19 cellular contexts compared by ENCODE assay signal in genomic region chr2:54770676-54771075, GRCh38. TPM values are rescaled to one million over a fixed set of nuclear protein-coding genes. Genes with fewer than 3 reads are reported as not detected.
DNase-seq lines count a peak whose midpoint lies in the region; ATAC-seq, FAIRE-seq and TF ChIP-seq lines count a peak whose summit lies in the region.
"Had no signal": no experiment of that assay in that cellular context is flagged by ENCODE, and none has a peak within 500 bp of the region (broad histone marks: within the 10 kb centered on the region; RNA-seq: fewer than 3 reads in every experiment).

No MANE protein-coding gene starts in this region.

- H3K9me3 ChIP-seq in Karpas-422 (ENCODE audit: low read length), result peaks cover 12% of the 10 kb centered on the region
- H3K9me3 ChIP-seq in smooth muscle cell (replicated peaks; ENCODE audit: low read depth), result no peaks in the 10 kb centered on the region
- H3K9me3 ChIP-seq: BE2C had no signal

- no peak overlapping the region for H3K4me3 Mint-ChIP-seq in activated T-cell treated with anti-CD3 and anti-CD28 coated beads, Interleukin-2, amount 50 U/mL, for 24 hours
- H3K4me3 Mint-ChIP-seq: CD4-positive, CD25-positive, alpha-beta regulatory T cell had no signal

- no peak overlapping the region for H2AFZ ChIP-seq in Karpas-422 (ENCODE audit: low read length)
- H2AFZ ChIP-seq in smooth muscle cell (ENCODE audit: low read depth), result no peak overlapping the region
- H2AFZ ChIP-seq: PC-9 had no signal

- H3K27ac ChIP-seq in Karpas-422 (ENCODE audit: low read length), result peak overlapping the region; percentile 94; the same call in 1 of the 2 replicates
- peak overlapping the region; percentile 62 for H3K27ac ChIP-seq in smooth muscle cell (ENCODE audit: low read depth)
- H3K27ac ChIP-seq: PC-9 had no signal

- no peak for ATAC-seq in GM18517 (IDR thresholded peaks at IDR 0.05; ENCODE audit: unreplicated experiment)

- H3K27me3 Mint-ChIP-seq in activated T-cell treated with anti-CD3 and anti-CD28 coated beads, Interleukin-2, amount 50 U/mL, for 24 hours, result no peaks in the 10 kb centered on the region

- H3K4me1 ChIP-seq in Karpas-422 (ENCODE audit: low read length), result peaks cover 46% of the 10 kb centered on the region
- no peaks in the 10 kb centered on the region for H3K4me1 ChIP-seq in smooth muscle cell (ENCODE audit: low read depth)
- H3K4me1 ChIP-seq: Caco-2 had no signal

- no peak overlapping the region for H3K4me3 ChIP-seq in Karpas-422 (ENCODE audit: low read length)
- no peak overlapping the region for H3K4me3 ChIP-seq in bronchial epithelial cell (ENCODE audit: low read depth, low read length)
- H3K4me3 ChIP-seq in smooth muscle cell, result no peak overlapping the region
- H3K4me3 ChIP-seq: PC-9 had no signal

- H3K36me3 Mint-ChIP-seq in activated T-cell treated with anti-CD3 and anti-CD28 coated beads, Interleukin-2, amount 50 U/mL, for 24 hours (ENCODE audit: low read depth), result no peaks in the 10 kb centered on the region

- H3K79me2 ChIP-seq in Karpas-422 (ENCODE audit: low read length), result peaks cover 94% of the 10 kb centered on the region
- H3K79me2 ChIP-seq in smooth muscle cell (ENCODE audit: low read depth), result no peaks in the 10 kb centered on the region

- H4K20me1 ChIP-seq in Karpas-422 (ENCODE audit: insufficient read depth, low read depth, low read length) (no peaks in the 10 kb centered on the region), smooth muscle cell (ENCODE audit: low read depth) (no peaks in the 10 kb centered on the region)

- peaks cover 18% of the 10 kb centered on the region for H3K4me1 Mint-ChIP-seq in activated T-cell treated with anti-CD3 and anti-CD28 coated beads, Interleukin-2, amount 50 U/mL, for 24 hours (ENCODE audit: low read depth)

- TF ChIP-seq CTCF in bronchial epithelial cell (IDR thresholded peaks at IDR 0.05; ENCODE audit: insufficient read depth, low read length, severe bottlenecking) (no peak), smooth muscle cell (IDR thresholded peaks at IDR 0.05; ENCODE audit: borderline replicate concordance, insufficient read depth, poor library complexity, severe bottlenecking) (no peak)

- H3K27me3 ChIP-seq in Karpas-422 (ENCODE audit: low read length) (no peaks in the 10 kb centered on the region), bronchial epithelial cell (ENCODE audit: control insufficient read depth, insufficient read depth, low read length) (no peaks in the 10 kb centered on the region), smooth muscle cell (ENCODE audit: low read depth) (no peaks in the 10 kb centered on the region)
- H3K27me3 ChIP-seq: BE2C had no signal

- H3K4me2 ChIP-seq in Karpas-422 (ENCODE audit: low read depth, low read length, poor library complexity, severe bottlenecking), result no peak overlapping the region
- no peak overlapping the region for H3K4me2 ChIP-seq in smooth muscle cell
- H3K4me2 ChIP-seq: PC-9 had no signal

- no peak for FAIRE-seq in bronchial epithelial cell (lab: Jason Lieb, UNC)
- FAIRE-seq: A204.1, GM12891, GM18507 had no signal

- WGBS in smooth muscle cell (ENCODE audit: low lambda C conversion rate), result 95% methylated on average over 3 of the region's 3 CpGs

- no peak overlapping the region for H3K9ac ChIP-seq in Karpas-422 (ENCODE audit: low read length)
- H3K9ac ChIP-seq in smooth muscle cell (ENCODE audit: low read depth), result peak overlapping the region; percentile 13

- no peaks in the 10 kb centered on the region for H3K9me2 ChIP-seq in Karpas-422 (replicated peaks; ENCODE audit: insufficient read depth, low read length)

- H3F3A ChIP-seq in smooth muscle cell (ENCODE audit: low read depth), result no peaks in the 10 kb centered on the region

- peaks cover 52% of the 10 kb centered on the region for H3K36me3 ChIP-seq in Karpas-422 (ENCODE audit: insufficient read depth, low read length)
- no peaks in the 10 kb centered on the region for H3K36me3 ChIP-seq in bronchial epithelial cell (ENCODE audit: control insufficient read depth, insufficient read depth, low read length)
- no peaks in the 10 kb centered on the region for H3K36me3 ChIP-seq in smooth muscle cell (ENCODE audit: low read depth)
- H3K36me3 ChIP-seq: BE2C had no signal

- no peaks in the 10 kb centered on the region for H3K9me3 Mint-ChIP-seq in activated T-cell treated with anti-CD3 and anti-CD28 coated beads, Interleukin-2, amount 50 U/mL, for 24 hours

- H3K27ac Mint-ChIP-seq in activated T-cell treated with anti-CD3 and anti-CD28 coated beads, Interleukin-2, amount 50 U/mL, for 24 hours, result no peak overlapping the region
- H3K27ac Mint-ChIP-seq: CD4-positive, CD25-positive, alpha-beta regulatory T cell had no signal

- DNase-seq in ELR (ENCODE audit: low read depth) (peak; percentile 25), Karpas-422 (no peak), bronchial epithelial cell (ENCODE audit: low read depth) (peak; percentile 24), smooth muscle cell (lab: John Stamatoyannopoulos, UW; ENCODE audit: unreplicated experiment) (no peak), DMS79 treated with DMSO at 0.1 percent for 48 hours (lab: John Stamatoyannopoulos, UW) (no peak), NCI-H748 (lab: John Stamatoyannopoulos, UW; ENCODE audit: unreplicated experiment) (no peak)
- no peak for DNase-seq in activated T-cell treated with anti-CD3 and anti-CD28 coated beads, Interleukin-2, amount 50 U/mL, for 24 hours
- DNase-seq: Caco-2; CD4-positive, CD25-positive, alpha-beta regulatory T cell; NCI-H1417; NCI-H187 treated with DMSO at 0.1 percent for 48 hours; NCI-H226; NCI-H524 had no signal

RNA-seq across cellular contexts. Expression of gene EML6, which starts 47.2 kb away (rescaled TPM):
- total RNA-seq in Karpas-422 (2014; rRNA removed; shearing (Covaris generic); ENCODE audit: low replicate concordance), result 133 and 187 TPM in 2 replicates
- total RNA-seq in bronchial epithelial cell (0.53 and 1.7 TPM in 2 replicates), smooth muscle cell (0.49 and 9.7 TPM in 2 replicates)
- 0.54 and 1.5 TPM in 2 replicates for polyA plus RNA-seq in smooth muscle cell

Comparison
In these comparisons a context has a peak if more than half of its experiments do, and no peak if none do; other contexts are left out.
1. DNase-seq: peak in ELR (single experiment) and bronchial epithelial cell (single experiment); none in Karpas-422 (single experiment), smooth muscle cell (single experiment), activated T-cell treated with anti-CD3 and anti-CD28 coated beads, Interleukin-2, amount 50 U/mL, for 24 hours (single experiment), DMS79 treated with DMSO at 0.1 percent for 48 hours (single experiment) and NCI-H748 (single experiment).
2. RNA of gene EML6, which starts 47.2 kb away (total RNA-seq): 133 to 187 TPM in Karpas-422; 0.53 to 1.7 TPM in bronchial epithelial cell and 0.49 to 9.7 TPM in smooth muscle cell; every median in the first group is over 10 times any median in the second.